30 cellular contexts compared by ENCODE assay signal in genomic region chr16:20695024-20695423, GRCh38. TPM values are rescaled to one million over a fixed set of nuclear protein-coding genes. Genes with fewer than 3 reads are reported as not detected.
"Had no signal": no experiment of that assay in that cellular context is flagged by ENCODE, and none has a peak within 500 bp of the region (broad histone marks: within the 10 kb centered on the region; RNA-seq: fewer than 3 reads in every experiment).

No MANE protein-coding gene starts in this region.

- DNase-seq: activated CD4-positive, alpha-beta memory T cell treated with anti-CD3 and anti-CD28 coated beads for 36 hours; activated CD4-positive, alpha-beta T cell treated with anti-CD3 and anti-CD28 coated beads for 36 hours; activated CD4-positive, alpha-beta T cell treated with anti-CD3 and anti-CD28 coated beads, Interleukin-2, amount 10 ng/mL, durations not matched to agents 24 days and 14 days; activated CD4-positive, CD25-positive, alpha-beta regulatory T cell; activated CD4-positive, CD25-positive, alpha-beta regulatory T cell treated with anti-CD3 and anti-CD28 coated beads, Interleukin-2, amount 50 U/mL, for 72 hours; activated CD8-positive, alpha-beta memory T cell treated with anti-CD3 and anti-CD28 coated beads, Interleukin-2, amount 50 U/mL, for 48 hours; activated gamma-delta T cell; activated naive CD4-positive, alpha-beta T cell; activated naive CD4-positive, alpha-beta T cell treated with anti-CD3 and anti-CD28 coated beads, Interleukin-2, amount 10 ng/mL, durations not matched to agents 7 days and 5 days; activated naive CD8-positive, alpha-beta T cell treated with anti-CD3 and anti-CD28 coated beads, Interleukin-2, amount 10 ng/mL, durations not matched to agents 7 days and 5 days; activated T-cell treated with anti-CD3 and anti-CD28 coated beads for 4 hours; activated T-cell treated with anti-CD3 and anti-CD28 coated beads, Interleukin-2, amount 50 U/mL, for 24 hours; activated T-cell treated with anti-CD3 and anti-CD28 coated beads, Interleukin-2, amount 50 U/mL, for 72 hours; central memory CD4-positive, alpha-beta T cell; cerebellar nuclear complex; colonic mucosa; effector memory CD4-positive, alpha-beta T cell; endodermal cell; foreskin keratinocyte; gastrocnemius medialis; glutamatergic neuron; T-helper 1 cell; T-helper 2 cell had no signal

- H3K36me3 ChIP-seq: ascending aorta, breast epithelium, cardiac muscle cell, colonic mucosa, gastrocnemius medialis had no signal

- ATAC-seq: activated CD4-positive, alpha-beta T cell treated with anti-CD3 and anti-CD28 coated beads for 36 hours; activated naive CD4-positive, alpha-beta T cell treated with anti-CD3 and anti-CD28 coated beads, Interleukin-2, amount 50 U/mL, for 72 hours; activated T-cell treated with anti-CD3 and anti-CD28 coated beads, Interleukin-2, amount 50 U/mL, for 72 hours; esophagus mucosa; foreskin keratinocyte; gastrocnemius medialis had no signal

- H3K27ac ChIP-seq: ascending aorta, breast epithelium, cardiac muscle cell, colonic mucosa, foreskin keratinocyte, gastrocnemius medialis had no signal

- H3K4me1 ChIP-seq: ascending aorta, breast epithelium, colonic mucosa, foreskin keratinocyte, gastrocnemius medialis had no signal

- H3K9me3 ChIP-seq: ascending aorta, breast epithelium, colonic mucosa, gastrocnemius medialis had no signal

- H3K4me3 ChIP-seq: ascending aorta, breast epithelium, cardiac muscle cell, colonic mucosa, gastrocnemius medialis had no signal

- H3K27me3 ChIP-seq: ascending aorta, breast epithelium, cardiac muscle cell, colonic mucosa, gastrocnemius medialis had no signal

RNA-seq across cellular contexts. Expression of gene ACSM1, which starts 2.5 kb away (rescaled TPM):
- total RNA-seq: activated CD4-positive, alpha-beta memory T cell treated with anti-CD3 and anti-CD28 coated beads for 36 hours; activated CD4-positive, alpha-beta T cell treated with anti-CD3 and anti-CD28 coated beads for 36 hours; activated CD4-positive, alpha-beta T cell treated with anti-CD3 and anti-CD28 coated beads, Interleukin-2, amount 10 ng/mL, durations not matched to agents 24 days and 14 days; ascending aorta; cardiac muscle cell; dermis microvascular lymphatic vessel endothelial cell; epithelial cell of proximal tubule; foreskin keratinocyte; gastrocnemius medialis had no signal
- polyA plus RNA-seq: cardiac muscle cell, foreskin keratinocyte had no signal
